8 cellular contexts compared by ENCODE assay signal in genomic region chr14:89681086-89682018, GRCh38.
DNase-seq lines count a peak whose midpoint lies in the region; ATAC-seq and TF ChIP-seq lines count a peak whose summit lies in the region.

No MANE protein-coding gene starts in this region.

- peaks cover 25% of the 10 kb centered on the region for H3K36me3 Mint-ChIP-seq in activated naive CD8-positive, alpha-beta T cell treated with anti-CD3 and anti-CD28 coated beads, Interleukin-2, amount 10 ng/mL, durations not matched to agents 7 days and 5 days
- peaks cover 2% of the 10 kb centered on the region for H3K36me3 Mint-ChIP-seq in endodermal cell (ENCODE audit: low read depth)

- peaks cover 32% of the 10 kb centered on the region for H3K4me1 Mint-ChIP-seq in activated naive CD8-positive, alpha-beta T cell treated with anti-CD3 and anti-CD28 coated beads, Interleukin-2, amount 10 ng/mL, durations not matched to agents 7 days and 5 days
- no peaks in the 10 kb centered on the region for H3K4me1 Mint-ChIP-seq in endodermal cell

- peak overlapping the region; percentile 63 for H3K4me2 ChIP-seq in MM.1S (ENCODE audit: low read depth, low read length)

- POLR2A ChIA-PET in activated naive CD8-positive, alpha-beta T cell treated with anti-CD3 and anti-CD28 coated beads, Interleukin-2, amount 10 ng/mL, durations not matched to agents 7 days and 5 days (lab: Charles Lee): interaction anchor here (0.5 to 3.0 kb wide), 9 partner anchors 9 to 348 kb away, joined by 3 to 15 read pairs (median 5); no protein-coding TSS in a partner anchor

- H4K20me1 ChIP-seq in MM.1S (ENCODE audit: insufficient read depth, low read length): no peaks in the 10 kb centered on the region

- H3K4me3 ChIP-seq in MM.1S (ENCODE audit: low read length) (peak overlapping the region; percentile 21; the same call in 1 of the 2 replicates), endodermal cell (ENCODE audit: low read length) (no peak overlapping the region), H7 (ENCODE audit: insufficient read depth, low read depth, low read length) (no peak overlapping the region), tibial artery (no peak overlapping the region)

- no peaks in the 10 kb centered on the region for H3K79me2 ChIP-seq in MM.1S (ENCODE audit: low read length)

- ATAC-seq in GM21576 (IDR thresholded peaks at IDR 0.05; ENCODE audit: unreplicated experiment): peak; percentile 79
- ATAC-seq in activated naive CD8-positive, alpha-beta T cell treated with anti-CD3 and anti-CD28 coated beads, Interleukin-2, amount 10 ng/mL, durations not matched to agents 7 days and 5 days (ENCODE audit: low read depth): peak; percentile 64

- H2AFZ ChIP-seq in MM.1S (ENCODE audit: low read length): no peak overlapping the region

- no peaks in the 10 kb centered on the region for H3K9me2 ChIP-seq in MM.1S (replicated peaks; ENCODE audit: insufficient read depth, low read length)

- WGBS in endodermal cell (ENCODE audit: insufficient coverage in 1 of 2, insufficient read length in 1 of 2), 2 experiments: 93 to 95% methylated on average over 8 to 9 of the region's 9 CpGs

- no peak overlapping the region; the same call in 1 of the 2 replicates for H3K9ac ChIP-seq in MM.1S (ENCODE audit: low read length)
- H3K9ac ChIP-seq in endodermal cell (ENCODE audit: extremely low read depth, low read length, poor library complexity, severe bottlenecking): no peak overlapping the region

- H3K27me3 Mint-ChIP-seq in activated naive CD8-positive, alpha-beta T cell treated with anti-CD3 and anti-CD28 coated beads, Interleukin-2, amount 10 ng/mL, durations not matched to agents 7 days and 5 days: no peaks in the 10 kb centered on the region
- peaks cover 2% of the 10 kb centered on the region for H3K27me3 Mint-ChIP-seq in endodermal cell (ENCODE audit: insufficient read depth)

- H3K9me3 ChIP-seq in MM.1S (replicated peaks; ENCODE audit: insufficient read depth, low read length) (no peaks in the 10 kb centered on the region), endodermal cell (ENCODE audit: control insufficient read depth, low read length) (peaks cover 23% of the 10 kb centered on the region), tibial artery (no peaks in the 10 kb centered on the region)

- peak overlapping the region; percentile 89 for H3K27ac Mint-ChIP-seq in activated naive CD8-positive, alpha-beta T cell treated with anti-CD3 and anti-CD28 coated beads, Interleukin-2, amount 10 ng/mL, durations not matched to agents 7 days and 5 days
- H3K27ac Mint-ChIP-seq in endodermal cell: no peak overlapping the region

- TF ChIP-seq CTCF in MM.1S (IDR thresholded peaks at IDR 0.05; ENCODE audit: low read length) (no peak), endodermal cell (conservative IDR thresholded peaks at IDR 0.05) (no peak), tibial artery (IDR thresholded peaks at IDR 0.05) (no peak)

- intact Hi-C loops in tibial artery (cut with DNase I; ENCODE audit: low total_unique reads): no loop called here

- DNase-seq in GF-D8 (lab: John Stamatoyannopoulos, UW) (peak; percentile 31), MM.1S (peak; percentile 11), endodermal cell (no peak), H7 (no peak), tibial artery (no peak)
- DNase-seq in activated naive CD8-positive, alpha-beta T cell treated with anti-CD3 and anti-CD28 coated beads, Interleukin-2, amount 10 ng/mL, durations not matched to agents 7 days and 5 days: peak; percentile 33
- peak; percentile 58 for DNase-seq in stimulated activated CD4-positive, alpha-beta T cell treated with anti-CD3 and anti-CD28 coated beads, Interleukin-2, amount 100 ng/mL, for 4 hours (ENCODE audit: low read depth)

- peaks cover 14% of the 10 kb centered on the region for H3K9me3 Mint-ChIP-seq in activated naive CD8-positive, alpha-beta T cell treated with anti-CD3 and anti-CD28 coated beads, Interleukin-2, amount 10 ng/mL, durations not matched to agents 7 days and 5 days
- peaks cover 20% of the 10 kb centered on the region for H3K9me3 Mint-ChIP-seq in endodermal cell

- no peaks in the 10 kb centered on the region for H3K27me3 ChIP-seq in MM.1S (replicated peaks; ENCODE audit: insufficient read depth, low read length)
- no peaks in the 10 kb centered on the region for H3K27me3 ChIP-seq in endodermal cell (ENCODE audit: control insufficient read depth, insufficient read depth, low read length, poor library complexity, severe bottlenecking)
- no peaks in the 10 kb centered on the region for H3K27me3 ChIP-seq in H7 (ENCODE audit: control insufficient read depth, insufficient read depth, low read length)
- H3K27me3 ChIP-seq in tibial artery: no peaks in the 10 kb centered on the region

- peaks cover 7% of the 10 kb centered on the region for H3F3A ChIP-seq in MM.1S (ENCODE audit: insufficient read depth, low read length)

- H3K36me3 ChIP-seq in MM.1S (replicated peaks; ENCODE audit: insufficient read depth, low read length) (no peaks in the 10 kb centered on the region), endodermal cell (ENCODE audit: control insufficient read depth, insufficient read depth, low read length) (no peaks in the 10 kb centered on the region), H7 (replicated peaks; ENCODE audit: control insufficient read depth, insufficient read depth, low read length) (no peaks in the 10 kb centered on the region), tibial artery (no peaks in the 10 kb centered on the region)

- H3K27ac ChIP-seq in MM.1S (ENCODE audit: low read length) (peak overlapping the region; percentile 66; the same call in 1 of the 2 replicates), endodermal cell (ENCODE audit: low read depth, low read length) (no peak overlapping the region), tibial artery (no peak overlapping the region)

- peaks cover 9% of the 10 kb centered on the region; the same call in 1 of the 2 replicates for H3K4me1 ChIP-seq in MM.1S (ENCODE audit: low read length)
- no peaks in the 10 kb centered on the region for H3K4me1 ChIP-seq in endodermal cell (ENCODE audit: control insufficient read depth, insufficient read depth, low read length)
- no peaks in the 10 kb centered on the region for H3K4me1 ChIP-seq in tibial artery

- peak overlapping the region; percentile 68 for H3K4me3 Mint-ChIP-seq in activated naive CD8-positive, alpha-beta T cell treated with anti-CD3 and anti-CD28 coated beads, Interleukin-2, amount 10 ng/mL, durations not matched to agents 7 days and 5 days
- no peak overlapping the region for H3K4me3 Mint-ChIP-seq in endodermal cell

Comparison
In these comparisons a context has a peak if more than half of its experiments do, and no peak if none do; other contexts are left out.
1. DNase-seq: peak in GF-D8 (single experiment), MM.1S (single experiment), activated naive CD8-positive, alpha-beta T cell treated with anti-CD3 and anti-CD28 coated beads, Interleukin-2, amount 10 ng/mL, durations not matched to agents 7 days and 5 days (single experiment) and stimulated activated CD4-positive, alpha-beta T cell treated with anti-CD3 and anti-CD28 coated beads, Interleukin-2, amount 100 ng/mL, for 4 hours (single experiment); none in endodermal cell (single experiment), H7 (single experiment) and tibial artery (0 of 2).